ENCODE assay signal across 1 cellular context in genomic region chr12:12333407-12333831, GRCh38.
TF ChIP-seq lines count a peak whose summit lies in the region.

No MANE protein-coding gene starts in this region.

TF ChIP-seq in HEK293, 187 proteins besides CTCF, POLR2A, EP300 and RAD21 (continued from another document):
- TF ChIP-seq ZBTB26 (tag by site-specific recombination; optimal IDR thresholded peaks at IDR 0.05) (no peak), SP7 (tag by site-specific recombination; IDR thresholded peaks at IDR 0.05) (peak; percentile 78), OSR2 (tag by site-specific recombination; IDR thresholded peaks at IDR 0.05) (peak; percentile 21; the same call in 1 of the 2 replicates), ZNF785 (tag by site-specific recombination; IDR thresholded peaks at IDR 0.05) (no peak), ZNF280C (tag by site-specific recombination; IDR thresholded peaks at IDR 0.05) (no peak), AEBP2 (tag by site-specific recombination; IDR thresholded peaks at IDR 0.05; ENCODE audit: borderline replicate concordance) (no peak), ZSCAN23 (tag by site-specific recombination; IDR thresholded peaks at IDR 0.05) (no peak), ZFP69B (tag by site-specific recombination; IDR thresholded peaks at IDR 0.05) (no peak), ZNF791 (tag by site-specific recombination; IDR thresholded peaks at IDR 0.05) (no peak), KLF9 (tag by site-specific recombination; IDR thresholded peaks at IDR 0.05; ENCODE audit: low read depth) (no peak), ZNF24 (tag by site-specific recombination; IDR thresholded peaks at IDR 0.05) (no peak), REPIN1 (tag by site-specific recombination; IDR thresholded peaks at IDR 0.05; ENCODE audit: low read depth) (no peak), ZNF211 (tag by site-specific recombination; IDR thresholded peaks at IDR 0.05; ENCODE audit: low read depth) (no peak), ZNF510 (tag by site-specific recombination; IDR thresholded peaks at IDR 0.05; ENCODE audit: insufficient replicate concordance) (no peak), BCL6B (tag by site-specific recombination; IDR thresholded peaks at IDR 0.05) (no peak), ZNF521 (tag by site-specific recombination; IDR thresholded peaks at IDR 0.05) (no peak), INSM2 (tag by site-specific recombination; IDR thresholded peaks at IDR 0.05) (no peak), GLIS1 (tag by site-specific recombination; IDR thresholded peaks at IDR 0.05) (peak; percentile 60), KLF1 (tag by site-specific recombination; IDR thresholded peaks at IDR 0.05) (peak; percentile 82), GLIS2 (tag by site-specific recombination; IDR thresholded peaks at IDR 0.05) (no peak), ZFHX2 (tag by site-specific recombination; conservative IDR thresholded peaks at IDR 0.05) (peak; percentile 62; the same call in 1 of the 2 replicates), ZNF792 (tag by site-specific recombination; IDR thresholded peaks at IDR 0.05) (no peak), PATZ1 (tag by site-specific recombination; IDR thresholded peaks at IDR 0.05) (no peak), ZNF140 (tag by site-specific recombination; IDR thresholded peaks at IDR 0.05) (no peak), ZSCAN18 (tag by site-specific recombination; IDR thresholded peaks at IDR 0.05) (no peak), GFI1B (tag by site-specific recombination; IDR thresholded peaks at IDR 0.05) (peak; percentile 65), ZNF2 (tag by site-specific recombination; IDR thresholded peaks at IDR 0.05) (no peak), ZNF138 (tag by site-specific recombination; IDR thresholded peaks at IDR 0.05; ENCODE audit: borderline replicate concordance) (no peak), ZBTB48 (tag by site-specific recombination; IDR thresholded peaks at IDR 0.05) (peak; percentile 71), HOXA7 (CRISPR knock-in tag; IDR thresholded peaks at IDR 0.05; ENCODE audit: borderline replicate concordance) (no peak), ZBTB8A (tag by site-specific recombination; IDR thresholded peaks at IDR 0.05) (peak; percentile 17; the same call in 1 of the 2 replicates), ZNF114 (tag by site-specific recombination; IDR thresholded peaks at IDR 0.05) (no peak)
